In the genomic region with DNA sequence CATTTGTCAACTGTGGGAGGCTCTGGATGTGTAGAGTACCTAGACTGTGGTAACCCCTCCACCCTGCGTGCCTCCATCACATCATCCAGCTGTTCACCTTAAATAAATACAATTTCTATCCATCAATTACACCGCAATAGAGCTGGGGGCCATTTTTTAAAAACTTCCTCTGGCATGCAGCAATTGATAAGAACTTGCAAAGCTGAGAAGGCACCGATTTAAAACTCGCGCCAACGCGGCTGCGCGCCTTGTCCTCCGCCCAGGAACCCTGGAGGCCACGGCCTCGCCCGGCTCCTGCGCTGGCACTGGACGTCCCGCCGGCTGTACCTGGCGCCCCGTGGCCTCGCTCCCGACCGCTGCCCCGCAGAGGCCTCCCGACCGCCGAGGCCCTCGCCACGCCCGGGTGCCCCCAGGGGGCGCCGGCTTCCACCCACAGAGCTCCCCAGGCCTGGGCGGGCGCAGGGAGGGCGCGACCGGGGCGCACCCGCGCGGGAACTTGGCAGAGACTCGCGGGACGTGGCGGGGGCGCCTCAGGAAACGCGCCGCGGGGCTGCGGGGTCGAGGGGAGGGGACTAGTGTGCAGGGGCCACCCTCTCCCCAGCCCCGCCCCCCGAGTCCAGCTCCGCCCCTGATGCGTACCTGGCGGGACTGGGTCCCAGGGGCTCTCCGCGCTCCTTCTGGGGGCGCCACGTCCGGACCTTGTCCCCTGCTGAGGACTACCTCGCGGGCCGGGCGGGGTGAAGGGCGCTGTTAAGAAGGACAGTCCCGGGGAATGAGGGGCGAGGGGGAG, we compare ENCODE assay signal across 8 cellular contexts.
DNase-seq lines count a peak whose midpoint lies in the region; ATAC-seq, FAIRE-seq and TF ChIP-seq lines count a peak whose summit lies in the region.

No MANE protein-coding gene starts in this region.

- TF ChIP-seq CTCF in fibroblast of villous mesenchyme (IDR thresholded peaks at IDR 0.05; ENCODE audit: insufficient read depth, low read depth, low read length) (peak; percentile 47), pancreas (IDR thresholded peaks at IDR 0.05) (peak in 1 of 4 donors; percentile 18)

- H3K36me3 ChIP-seq in pancreas, result no peaks in the 10 kb centered on the region

- H3K27ac Mint-ChIP-seq in activated CD8-positive, alpha-beta T cell treated with anti-CD3 and anti-CD28 coated beads, Interleukin-2, amount 10 ng/mL, durations not matched to agents 7 days and 5 days, result no peak overlapping the region

- intact Hi-C loops in pancreas (cut with DNase I), result loop anchor here in 2 of 3 donors (10.0 kb wide), 1 partner anchor 84 kb away; no protein-coding TSS in a partner anchor

- no peak for FAIRE-seq in pancreas (lab: Jason Lieb, UNC)

- CTCF ChIA-PET in activated CD8-positive, alpha-beta T cell treated with anti-CD3 and anti-CD28 coated beads, Interleukin-2, amount 10 ng/mL, durations not matched to agents 7 days and 5 days (lab: Charles Lee), result interaction anchor here (1.1 kb wide), 1 partner anchor 84 kb away, joined by 7 read pairs; no protein-coding TSS in a partner anchor

- H3K4me3 ChIP-seq in fibroblast of villous mesenchyme (ENCODE audit: low read depth, low read length) (peak overlapping the region; percentile 44), pancreas (peak overlapping the region; percentile 5 to 49 (median 18))

- H3K9me3 Mint-ChIP-seq in activated CD8-positive, alpha-beta T cell treated with anti-CD3 and anti-CD28 coated beads, Interleukin-2, amount 10 ng/mL, durations not matched to agents 7 days and 5 days (ENCODE audit: insufficient read depth), result no peaks in the 10 kb centered on the region

- no peak overlapping the region for H3K27ac ChIP-seq in pancreas

- no peaks in the 10 kb centered on the region for H3K36me3 Mint-ChIP-seq in activated CD8-positive, alpha-beta T cell treated with anti-CD3 and anti-CD28 coated beads, Interleukin-2, amount 10 ng/mL, durations not matched to agents 7 days and 5 days (ENCODE audit: low read depth)

- ATAC-seq in activated CD8-positive, alpha-beta T cell treated with anti-CD3 and anti-CD28 coated beads, Interleukin-2, amount 10 ng/mL, durations not matched to agents 7 days and 5 days, result peak; percentile 74
- peak; percentile 37 to 74 (median 66) for ATAC-seq in pancreas
- ATAC-seq in HG02759 (IDR thresholded peaks at IDR 0.05; ENCODE audit: unreplicated experiment), result no peak

- POLR2A ChIA-PET in activated CD8-positive, alpha-beta T cell treated with anti-CD3 and anti-CD28 coated beads, Interleukin-2, amount 10 ng/mL, durations not matched to agents 7 days and 5 days (lab: Charles Lee), result no interaction called here

- WGBS in pancreas, 2 donors, result 5 to 7% methylated on average over 56 to 68 of the region's 68 CpGs

- H3K9me3 ChIP-seq in pancreas, result no peaks in the 10 kb centered on the region

- peaks cover 48% of the 10 kb centered on the region for H3K27me3 Mint-ChIP-seq in activated CD8-positive, alpha-beta T cell treated with anti-CD3 and anti-CD28 coated beads, Interleukin-2, amount 10 ng/mL, durations not matched to agents 7 days and 5 days (ENCODE audit: low read depth)

- no peak overlapping the region for H3K4me3 Mint-ChIP-seq in activated CD8-positive, alpha-beta T cell treated with anti-CD3 and anti-CD28 coated beads, Interleukin-2, amount 10 ng/mL, durations not matched to agents 7 days and 5 days

- DNase-seq in Daoy (ENCODE audit: low read depth) (peak; percentile 33), fibroblast of villous mesenchyme (ENCODE audit: low read depth) (peak; percentile 38), pancreas (peak in 4 of 6 donors; percentile 22 to 70 (median 59)), HuH-7 (ENCODE audit: low spot score) (no peak), NCI-H1417 (lab: John Stamatoyannopoulos, UW) (no peak), NOMO-1 (lab: John Stamatoyannopoulos, UW; ENCODE audit: unreplicated experiment in 2 of 2) (no peak)
- peak; percentile 28 for DNase-seq in activated CD8-positive, alpha-beta T cell treated with anti-CD3 and anti-CD28 coated beads, Interleukin-2, amount 10 ng/mL, durations not matched to agents 7 days and 5 days

- H3K4me1 Mint-ChIP-seq in activated CD8-positive, alpha-beta T cell treated with anti-CD3 and anti-CD28 coated beads, Interleukin-2, amount 10 ng/mL, durations not matched to agents 7 days and 5 days (ENCODE audit: low read depth), result peaks cover 9% of the 10 kb centered on the region

- H3K4me1 ChIP-seq in pancreas, result peaks cover 0 to 2% (median 0%) of the 10 kb centered on the region in 3 donors

- H3K27me3 ChIP-seq in pancreas, result no peaks in the 10 kb centered on the region

Comparison
In these comparisons a context has a peak if more than half of its experiments do, and no peak if none do; other contexts are left out.
1. DNase-seq: peak in Daoy (single experiment), activated CD8-positive, alpha-beta T cell treated with anti-CD3 and anti-CD28 coated beads, Interleukin-2, amount 10 ng/mL, durations not matched to agents 7 days and 5 days (single experiment), fibroblast of villous mesenchyme (single experiment) and pancreas (4 of 6); none in HuH-7 (single experiment), NCI-H1417 (0 of 3) and NOMO-1 (0 of 2).